ENCODE assay signal across 9 cellular contexts in the genomic region with DNA sequence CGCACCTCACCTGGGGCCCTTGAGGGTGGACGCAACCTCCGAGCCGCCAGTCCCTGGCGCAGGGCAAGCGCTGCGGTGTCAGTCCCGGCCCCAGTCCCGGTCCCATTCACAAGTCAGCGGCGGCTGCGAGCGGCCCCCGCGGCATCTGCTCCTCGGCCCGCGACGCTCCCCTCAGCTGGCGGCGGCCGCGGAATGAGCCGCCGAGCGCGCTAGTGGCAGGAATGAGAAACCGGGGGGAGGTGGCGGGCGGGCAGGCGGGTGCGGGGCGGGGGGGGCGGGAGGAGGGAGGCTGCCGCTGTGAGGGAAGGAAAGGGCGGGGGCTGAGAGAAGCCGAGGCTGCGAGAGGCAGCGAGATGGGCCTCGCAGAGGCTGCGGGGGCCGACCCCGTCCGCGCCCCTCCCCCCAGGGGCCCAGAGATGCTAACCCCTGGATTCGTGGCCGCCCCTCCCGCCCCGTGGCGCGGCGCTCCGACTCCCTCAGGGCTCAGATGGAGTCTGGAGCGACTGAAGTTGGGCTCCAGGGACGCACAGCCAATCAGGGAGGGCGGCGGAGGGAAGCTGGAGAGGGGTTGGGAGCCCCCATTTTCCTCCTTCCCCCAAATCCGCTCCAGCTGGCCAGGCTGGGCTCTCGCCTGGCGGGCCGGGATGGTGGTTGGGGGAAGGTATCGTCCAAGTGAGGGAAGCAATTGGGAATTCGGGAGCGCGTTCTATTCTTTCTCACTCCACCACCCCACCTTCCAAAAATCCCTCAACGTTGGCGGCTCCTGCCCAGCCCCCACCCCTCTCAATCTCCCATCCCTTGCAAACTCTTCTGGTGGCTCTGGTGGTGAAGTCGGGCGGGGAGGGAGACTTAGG. TPM values are rescaled to one million over a fixed set of nuclear protein-coding genes. Genes with fewer than 3 reads are reported as not detected.
A peak's percentile ranks its signal among the peaks of the same experiment; 100 is the strongest.
DNase-seq lines count a peak whose midpoint lies in the region; ATAC-seq, FAIRE-seq and TF ChIP-seq lines count a peak whose summit lies in the region.
"Had no signal": no experiment of that assay in that cellular context is flagged by ENCODE, and none has a peak within 500 bp of the region (broad histone marks: within the 10 kb centered on the region; RNA-seq: fewer than 3 reads in every experiment).

A gene with protein sequence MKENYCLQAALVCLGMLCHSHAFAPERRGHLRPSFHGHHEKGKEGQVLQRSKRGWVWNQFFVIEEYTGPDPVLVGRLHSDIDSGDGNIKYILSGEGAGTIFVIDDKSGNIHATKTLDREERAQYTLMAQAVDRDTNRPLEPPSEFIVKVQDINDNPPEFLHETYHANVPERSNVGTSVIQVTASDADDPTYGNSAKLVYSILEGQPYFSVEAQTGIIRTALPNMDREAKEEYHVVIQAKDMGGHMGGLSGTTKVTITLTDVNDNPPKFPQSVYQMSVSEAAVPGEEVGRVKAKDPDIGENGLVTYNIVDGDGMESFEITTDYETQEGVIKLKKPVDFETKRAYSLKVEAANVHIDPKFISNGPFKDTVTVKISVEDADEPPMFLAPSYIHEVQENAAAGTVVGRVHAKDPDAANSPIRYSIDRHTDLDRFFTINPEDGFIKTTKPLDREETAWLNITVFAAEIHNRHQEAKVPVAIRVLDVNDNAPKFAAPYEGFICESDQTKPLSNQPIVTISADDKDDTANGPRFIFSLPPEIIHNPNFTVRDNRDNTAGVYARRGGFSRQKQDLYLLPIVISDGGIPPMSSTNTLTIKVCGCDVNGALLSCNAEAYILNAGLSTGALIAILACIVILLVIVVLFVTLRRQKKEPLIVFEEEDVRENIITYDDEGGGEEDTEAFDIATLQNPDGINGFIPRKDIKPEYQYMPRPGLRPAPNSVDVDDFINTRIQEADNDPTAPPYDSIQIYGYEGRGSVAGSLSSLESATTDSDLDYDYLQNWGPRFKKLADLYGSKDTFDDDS (minus strand): TSS at position 194 of the 854 bp plus-strand sequence. CDS start 117,194 bp downstream, outside the sequence.

- peak within 1 kb of the TSS; percentile 84 to 97 for H3K27ac ChIP-seq in SK-N-SH (ENCODE audit: low read depth in 2 of 2, low read length in 1 of 2)

- POLR2A ChIA-PET in BJ (lab: Charles Lee) (interaction anchor here (0.6 kb wide), 2 partner anchors 212 to 344 kb away, joined by 3 to 4 read pairs; no protein-coding TSS in a partner anchor), SK-N-SH (lab: Yijun Ruan, JAX) (no interaction called here), GM10248 (lab: Yijun Ruan, JAX) (no interaction called here)

- peak within 1 kb of the TSS; percentile 97 for H3K4me2 ChIP-seq in SK-N-SH

- no peak; a peak in 1 of 4 replicates for TF ChIP-seq EP300 in SK-N-SH (IDR thresholded peaks at IDR 0.05; ENCODE audit: borderline replicate concordance in 1 of 2, low read depth in 1 of 2, low read length in 1 of 2)

- H3K4me1 Mint-ChIP-seq in glutamatergic neuron (ENCODE audit: low read depth, unreplicated experiment) = peaks cover 17% of the 10 kb centered on the region

- H3F3A ChIP-seq in SK-N-SH (replicated peaks; ENCODE audit: insufficient read depth) = peaks cover 35% of the 10 kb centered on the region

- H3K27me3 ChIP-seq in BJ (ENCODE audit: control insufficient read depth, insufficient read depth, low read length) (no peaks in the 10 kb centered on the region; the same call in 1 of the 2 replicates), SK-N-SH (ENCODE audit: insufficient read depth) (no peaks in the 10 kb centered on the region)

- peaks cover 67% of the 10 kb centered on the region for H3K79me2 ChIP-seq in SK-N-SH (ENCODE audit: insufficient read depth)

- H3K9ac ChIP-seq in SK-N-SH = peak within 1 kb of the TSS; percentile 94

- peaks cover 8% of the 10 kb centered on the region for H3K9me3 Mint-ChIP-seq in glutamatergic neuron (ENCODE audit: unreplicated experiment)

- no peak for TF ChIP-seq RAD21 in SK-N-SH (IDR thresholded peaks at IDR 0.05; ENCODE audit: low read length)

- H3K9me2 ChIP-seq in SK-N-SH = no peaks in the 10 kb centered on the region

- H3K4me3 ChIP-seq in BJ (ENCODE audit: low read depth, low read length) = peak within 1 kb of the TSS; percentile 64
- peak within 1 kb of the TSS; percentile 83 to 90 for H3K4me3 ChIP-seq in SK-N-SH (ENCODE audit: low read depth in 2 of 2, low read length in 1 of 2)

- no peaks in the 10 kb centered on the region for H3K36me3 Mint-ChIP-seq in glutamatergic neuron (ENCODE audit: unreplicated experiment)
- H3K36me3 Mint-ChIP-seq: activated naive CD8-positive, alpha-beta T cell had no signal

- no peaks in the 10 kb centered on the region for H3K9me3 ChIP-seq in SK-N-SH

- CTCF ChIA-PET in BJ (lab: Yijun Ruan, JAX) (interaction anchor here (0.6 to 2.1 kb wide), 7 partner anchors 162 to 1151 kb away, joined by 3 to 9 read pairs (median 3); no protein-coding TSS in a partner anchor), SK-N-SH (lab: Yijun Ruan, JAX) (interaction anchor here (0.8 to 1.5 kb wide), 4 partner anchors 289 to 1660 kb away, joined by 3 to 6 read pairs (median 4); no protein-coding TSS in a partner anchor), GM10248 (lab: Yijun Ruan, JAX) (no interaction called here)

- FAIRE-seq in D721Med (lab: Jason Lieb, UNC) = no peak

- peaks cover 22% of the 10 kb centered on the region for H3K27me3 Mint-ChIP-seq in glutamatergic neuron (ENCODE audit: unreplicated experiment)

- DNase-seq in BJ (ENCODE audit: low read depth) (peak; percentile 38), SK-N-SH (peak; percentile 82), glutamatergic neuron (peak; percentile 58), omental fat pad (ENCODE audit: low spot score) (no peak), D721Med (ENCODE audit: insufficient read length, low spot score) (no peak), GM10248 (ENCODE audit: extremely low spot score) (no peak)

- WGBS in SK-N-SH (ENCODE audit: low lambda C conversion rate) = 3% methylated on average over 38 of the region's 69 CpGs

- peaks cover 27 to 31% of the 10 kb centered on the region in 2 experiments for H3K4me1 ChIP-seq in SK-N-SH (ENCODE audit: control insufficient read depth in 1 of 2, insufficient read depth in 2 of 2, low read depth in 1 of 2, low read length in 1 of 2)

- TF ChIP-seq CTCF in BJ (IDR thresholded peaks at IDR 0.05; ENCODE audit: insufficient read depth, low read depth, low read length) (peak; percentile 45), SK-N-SH (IDR thresholded peaks at IDR 0.05) (peak; percentile 27), glutamatergic neuron (IDR thresholded peaks at IDR 0.05; ENCODE audit: partially characterized antibody, unreplicated experiment) (no peak), omental fat pad (IDR thresholded peaks at IDR 0.05) (no peak), D721Med (IDR thresholded peaks at IDR 0.05; ENCODE audit: insufficient read depth, missing control alignments) (no peak), GM10248 (IDR thresholded peaks at IDR 0.05; ENCODE audit: control extremely low read depth, extremely low read depth, low read depth, missing control alignments) (no peak)

- H3K4me3 Mint-ChIP-seq in glutamatergic neuron (ENCODE audit: unreplicated experiment) = peak within 1 kb of the TSS; percentile 79
- H3K4me3 Mint-ChIP-seq: activated naive CD8-positive, alpha-beta T cell had no signal

- H3K27ac Mint-ChIP-seq in glutamatergic neuron (ENCODE audit: unreplicated experiment) = no peak within 1 kb of the TSS
- H3K27ac Mint-ChIP-seq: activated naive CD8-positive, alpha-beta T cell had no signal

- no peaks in the 10 kb centered on the region for H3K36me3 ChIP-seq in BJ (ENCODE audit: control insufficient read depth, insufficient read depth, low read length)
- peaks cover 2 to 8% of the 10 kb centered on the region in 2 experiments for H3K36me3 ChIP-seq in SK-N-SH (replicated peaks in 1 of 2; ENCODE audit: control insufficient read depth in 1 of 2, insufficient read depth in 2 of 2, low read length in 1 of 2)

- peak within 1 kb of the TSS; percentile 84 for H2AFZ ChIP-seq in SK-N-SH (ENCODE audit: low read depth)

- peak; percentile 27 for ATAC-seq in omental fat pad (ENCODE audit: low FRiP score)
- ATAC-seq in HG02970 (IDR thresholded peaks at IDR 0.05; ENCODE audit: low FRiP score, unreplicated experiment) = no peak
- no peak for ATAC-seq in GM19397 (IDR thresholded peaks at IDR 0.05; ENCODE audit: unreplicated experiment)

- peaks cover 20% of the 10 kb centered on the region for H4K20me1 ChIP-seq in SK-N-SH (ENCODE audit: insufficient read depth)

TF ChIP-seq in SK-N-SH, 30 proteins besides CTCF, POLR2A, EP300 and RAD21 (continues in another document):
- TF ChIP-seq RCOR1 (IDR thresholded peaks at IDR 0.05; ENCODE audit: low read length) (0 out of 2 replicates have a peak, but pooled peaks have one; percentile 19), USF2 (IDR thresholded peaks at IDR 0.05; ENCODE audit: borderline replicate concordance, low read depth, low read length) (no peak), RFX5 (IDR thresholded peaks at IDR 0.05; ENCODE audit: low read length) (no peak), YY1 (IDR thresholded peaks at IDR 0.05; ENCODE audit: low read depth) (no peak), FOXJ3 (CRISPR knock-in tag; IDR thresholded peaks at IDR 0.05) (no peak), TCF12 (IDR thresholded peaks at IDR 0.05) (0 out of 2 replicates have a peak, but pooled peaks have one; percentile 2)

RNA-seq across cellular contexts. Expression of the gene that starts here (rescaled TPM):
- polyA plus RNA-seq in BJ (2011; rRNA removed) (498 and 589 TPM in 2 replicates), SK-N-SH (2012; rRNA removed) (269 and 278 TPM in 2 replicates)
- 706 and 777 TPM in 2 replicates for polyA minus RNA-seq in BJ (2011; rRNA and poly(A)+ RNA removed)
- polyA plus RNA-seq in SK-N-SH (2012; cell fraction: cytosol; rRNA removed) = 135 and 215 TPM in 2 replicates
- 219 and 308 TPM in 2 replicates for polyA plus RNA-seq in SK-N-SH (2012; cell fraction: nucleus; rRNA removed)
- total RNA-seq in glutamatergic neuron (ENCODE audit: unreplicated experiment) (2.6 TPM), omental fat pad (10 to 100 TPM; 28.2 to 74.1 (median 53.2) TPM)

Comparison
In these comparisons a context has a peak if more than half of its experiments do, and no peak if none do; other contexts are left out.
1. DNase-seq: peak in BJ (single experiment), SK-N-SH (single experiment) and glutamatergic neuron (single experiment); none in omental fat pad (single experiment), D721Med (single experiment) and GM10248 (single experiment).
2. CTCF ChIP-seq: peak in BJ (single experiment) and SK-N-SH (single experiment); none in glutamatergic neuron (single experiment), omental fat pad (0 of 3), D721Med (single experiment) and GM10248 (single experiment).